ENCODE assay signal across 28 cellular contexts in the genomic region with DNA sequence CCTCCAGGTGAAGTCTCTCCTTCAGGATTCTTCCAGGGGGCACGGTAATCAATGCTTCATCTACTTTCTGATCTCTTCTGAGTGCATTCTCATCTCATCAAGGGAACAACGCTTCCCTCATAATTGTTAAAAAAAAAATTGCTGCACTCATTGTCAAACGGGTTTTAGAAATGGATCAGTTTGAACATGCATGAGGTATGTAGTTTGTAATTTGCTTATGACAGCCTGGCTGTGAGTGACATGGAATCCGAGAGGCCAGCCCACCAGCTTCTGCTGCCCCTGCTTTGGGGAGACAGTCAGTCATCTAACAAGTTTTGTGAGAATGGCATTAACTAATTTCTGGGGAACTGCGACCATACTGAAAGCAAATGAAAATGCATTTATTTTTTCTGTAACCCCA.
"Had no signal": no experiment of that assay in that cellular context is flagged by ENCODE, and none has a peak within 500 bp of the region (broad histone marks: within the 10 kb centered on the region; RNA-seq: fewer than 3 reads in every experiment).

No MANE protein-coding gene starts in this region.

- H3K4me1 Mint-ChIP-seq: activated B cell treated with CpG ODN at 0.5 μM for 24 hours; activated naive CD8-positive, alpha-beta T cell treated with anti-CD3 and anti-CD28 coated beads, Interleukin-2, amount 10 ng/mL, durations not matched to agents 7 days and 5 days; activated T-helper 17 cell treated with anti-CD3 and anti-CD28 coated beads, Interleukin-2, amount 50 U/mL, for 72 hours; T-helper 17 cell had no signal

- H3K27ac ChIP-seq: ascending aorta, epithelial cell of prostate, esophagus squamous epithelium, WERI-Rb-1 had no signal

- DNase-seq: activated B cell treated with CpG ODN at 0.5 μM for 24 hours; activated CD4-positive, alpha-beta T cell treated with anti-CD3 and anti-CD28 coated beads for 48 hours; activated CD4-positive, alpha-beta T cell treated with anti-CD3 and anti-CD28 coated beads, Interleukin-2, amount 50 U/mL, for 1 hour; activated CD4-positive, alpha-beta T cell treated with anti-CD3 and anti-CD28 coated beads, Interleukin-2, amount 50 U/mL, for 48 hours; activated CD8-positive, alpha-beta memory T cell treated with anti-CD3 and anti-CD28 coated beads for 24 hours; activated CD8-positive, alpha-beta T cell treated with anti-CD3 and anti-CD28 coated beads for 36 hours; activated effector memory CD4-positive, alpha-beta T cell treated with Interleukin-2 at 50 U/mL for 16 hours; activated gamma-delta T cell treated with Interleukin-2 at 50 U/mL for 16 hours; activated naive CD4-positive, alpha-beta T cell treated with anti-CD3 and anti-CD28 coated beads for 36 hours; activated naive CD8-positive, alpha-beta T cell treated with anti-CD3 and anti-CD28 coated beads, Interleukin-2, amount 10 ng/mL, durations not matched to agents 7 days and 5 days; activated T-cell treated with anti-CD3 and anti-CD28 coated beads, Interleukin-2, amount 50 U/mL, for 4 hours; cortex of kidney; dermis blood vessel endothelial cell; effector CD4-positive, alpha-beta T cell; effector memory CD8-positive, alpha-beta T cell; esophagus squamous epithelium; head of caudate nucleus; T-helper 1 cell; T-helper 17 cell; T1000; WERI-Rb-1 had no signal

- ATAC-seq: activated CD4-positive, CD25-positive, alpha-beta regulatory T cell treated with anti-CD3 and anti-CD28 coated beads, Interleukin-2, amount 50 U/mL, for 24 hours; activated CD8-positive, alpha-beta T cell treated with anti-CD3 and anti-CD28 coated beads for 36 hours; activated naive CD4-positive, alpha-beta T cell treated with anti-CD3 and anti-CD28 coated beads, Interleukin-2, amount 50 U/mL, for 72 hours; activated T-cell treated with anti-CD3 and anti-CD28 coated beads, Interleukin-2, amount 50 U/mL, for 4 hours; activated T-helper 17 cell treated with anti-CD3 and anti-CD28 coated beads, Interleukin-2, amount 50 U/mL, for 72 hours; effector memory CD8-positive, alpha-beta T cell; T-helper 17 cell had no signal

- H3K9me3 ChIP-seq: ascending aorta had no signal

- H3K4me3 ChIP-seq: ascending aorta, esophagus squamous epithelium had no signal

- H3K27ac Mint-ChIP-seq: activated B cell treated with CpG ODN at 0.5 μM for 24 hours; activated CD8-positive, alpha-beta T cell treated with anti-CD3 and anti-CD28 coated beads for 36 hours; activated naive CD4-positive, alpha-beta T cell treated with anti-CD3 and anti-CD28 coated beads for 36 hours; activated naive CD4-positive, alpha-beta T cell treated with anti-CD3 and anti-CD28 coated beads, Interleukin-2, amount 50 U/mL, for 72 hours; activated naive CD8-positive, alpha-beta T cell treated with anti-CD3 and anti-CD28 coated beads, Interleukin-2, amount 10 ng/mL, durations not matched to agents 7 days and 5 days; activated T-helper 17 cell treated with anti-CD3 and anti-CD28 coated beads, Interleukin-2, amount 50 U/mL, for 72 hours; effector memory CD8-positive, alpha-beta T cell; T-helper 17 cell; T-helper 2 cell treated with Interferon-gamma antibody and Interleukin-4, amounts not matched to agents 5 μg/mL and 100 μg/mL, for 36 hours had no signal

- H3K36me3 Mint-ChIP-seq: activated naive CD8-positive, alpha-beta T cell treated with anti-CD3 and anti-CD28 coated beads, Interleukin-2, amount 10 ng/mL, durations not matched to agents 7 days and 5 days; brain had no signal

- H3K9me3 Mint-ChIP-seq: activated naive CD4-positive, alpha-beta T cell treated with anti-CD3 and anti-CD28 coated beads for 36 hours had no signal

- H3K27me3 Mint-ChIP-seq: activated B cell treated with CpG ODN at 0.5 μM for 24 hours; activated CD8-positive, alpha-beta T cell treated with anti-CD3 and anti-CD28 coated beads for 36 hours; activated naive CD8-positive, alpha-beta T cell treated with anti-CD3 and anti-CD28 coated beads, Interleukin-2, amount 10 ng/mL, durations not matched to agents 7 days and 5 days; activated T-helper 17 cell treated with anti-CD3 and anti-CD28 coated beads, Interleukin-2, amount 50 U/mL, for 72 hours; effector memory CD8-positive, alpha-beta T cell; T-helper 17 cell had no signal

- H3K4me3 Mint-ChIP-seq: activated B cell treated with CpG ODN at 0.5 μM for 24 hours; activated CD8-positive, alpha-beta T cell treated with anti-CD3 and anti-CD28 coated beads for 36 hours; activated naive CD4-positive, alpha-beta T cell treated with anti-CD3 and anti-CD28 coated beads for 36 hours; activated naive CD8-positive, alpha-beta T cell treated with anti-CD3 and anti-CD28 coated beads, Interleukin-2, amount 10 ng/mL, durations not matched to agents 7 days and 5 days; activated T-cell treated with anti-CD3 and anti-CD28 coated beads, Interleukin-2, amount 50 U/mL, for 4 hours; activated T-helper 17 cell treated with anti-CD3 and anti-CD28 coated beads, Interleukin-2, amount 50 U/mL, for 72 hours; brain; effector memory CD8-positive, alpha-beta T cell; T-helper 17 cell; T-helper 2 cell treated with Interferon-gamma antibody and Interleukin-4, amounts not matched to agents 5 μg/mL and 100 μg/mL, for 36 hours had no signal

- H3K27me3 ChIP-seq: ascending aorta, esophagus squamous epithelium had no signal

- H3K4me1 ChIP-seq: ascending aorta, esophagus squamous epithelium had no signal

- H3K36me3 ChIP-seq: ascending aorta, esophagus squamous epithelium, WERI-Rb-1 had no signal
